ENCODE assay signal across 35 cellular contexts in the genomic region with DNA sequence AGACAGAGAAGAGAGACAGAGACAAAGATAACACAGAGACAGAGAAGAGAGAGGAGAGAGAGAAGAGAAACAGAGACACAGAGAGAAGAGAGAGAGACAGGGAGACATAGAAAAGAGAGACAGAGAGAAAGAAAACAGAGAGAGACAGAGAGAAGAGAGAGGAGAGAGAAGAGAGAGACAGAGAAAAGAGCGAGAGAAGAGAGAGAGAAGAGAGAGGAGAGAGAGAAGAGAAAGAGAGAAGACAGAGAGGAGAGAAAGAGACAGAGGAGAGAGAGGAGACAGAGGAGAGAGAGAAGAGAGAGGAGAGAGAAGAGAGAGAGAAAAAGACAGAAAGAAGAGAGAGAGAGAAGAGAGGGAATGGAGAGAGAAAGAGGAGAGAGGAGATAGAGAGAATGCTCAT.
"Had no signal": no experiment of that assay in that cellular context is flagged by ENCODE, and none has a peak within 500 bp of the region (broad histone marks: within the 10 kb centered on the region; RNA-seq: fewer than 3 reads in every experiment).

No MANE protein-coding gene starts in this region.

- H3K36me3 ChIP-seq: MG63 had no signal

- H3K27me3 ChIP-seq: MG63 had no signal

- H3K9me3 ChIP-seq: MG63 had no signal

- DNase-seq: Karpas-422, Kasumi-1, MG63, MM.1S, MV-4-11, NCI-H1048, NCI-H1092, NCI-H1092 treated with DMSO at 0.1 percent for 48 hours, NCI-H1105, NCI-H1105 treated with DMSO at 0.1 percent for 48 hours, NCI-H1417, NCI-H1417 treated with DMSO at 0.1 percent for 48 hours, NCI-H1436, NCI-H1436 treated with DMSO at 0.1 percent for 48 hours, NCI-H146, NCI-H1694, NCI-H1694 treated with DMSO at 0.1 percent for 48 hours, NCI-H187, NCI-H187 treated with DMSO at 0.1 percent for 48 hours, NCI-H1930, NCI-H2029, NCI-H2029 treated with DMSO at 0.1 percent for 48 hours, NCI-H2081, NCI-H2107, NCI-H2171, NCI-H2171 treated with DMSO at 0.1 percent for 48 hours, NCI-H2227 treated with DMSO at 0.1 percent for 48 hours, NCI-H226, NCI-H345, NCI-H446, NCI-H446 treated with DMSO at 0.1 percent for 48 hours, NCI-H510A, NCI-H510A treated with DMSO at 0.1 percent for 48 hours, NCI-H524, NCI-H524 treated with DMSO at 0.1 percent for 48 hours had no signal

- H3K4me3 ChIP-seq: MG63 had no signal
